ENCODE assay signal across 29 cellular contexts in the genomic region with DNA sequence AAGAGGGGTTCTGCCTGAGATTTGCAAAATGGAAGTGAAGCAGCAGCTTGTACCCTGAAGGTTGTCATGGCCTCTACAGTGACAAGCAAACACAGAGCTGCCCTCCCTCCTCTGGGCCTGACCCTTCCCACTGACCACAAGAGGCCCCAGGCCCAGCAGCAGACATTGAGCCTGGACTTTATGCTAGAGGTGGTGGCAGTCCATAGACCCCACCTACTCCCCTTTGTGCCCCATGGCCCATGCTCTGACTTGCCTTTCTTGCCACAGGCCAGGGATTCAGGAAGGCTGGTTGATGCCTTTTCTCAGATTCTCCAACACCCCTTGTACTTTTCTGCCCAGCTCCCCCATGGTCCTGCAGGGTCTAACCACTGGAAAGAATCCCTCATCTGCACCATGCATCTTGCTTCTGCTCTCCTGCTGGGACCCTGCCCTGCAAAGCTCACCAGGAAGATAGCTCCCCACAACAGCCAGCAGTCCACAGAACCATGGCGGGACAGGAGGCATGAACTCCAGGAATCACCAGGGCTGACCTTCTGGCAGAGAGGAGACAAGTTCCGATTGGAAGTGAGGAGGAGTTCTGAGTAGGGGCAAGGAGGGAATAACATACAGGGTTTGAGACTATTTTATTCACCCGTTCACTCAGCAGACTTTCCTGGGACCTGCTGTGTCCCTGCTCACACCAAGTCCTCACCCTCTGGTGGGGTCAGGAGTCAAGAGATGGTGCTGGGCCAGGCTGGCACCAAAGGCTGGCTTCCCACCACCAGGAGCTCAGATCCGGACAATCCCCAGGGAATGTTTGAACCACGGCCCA.
"Had no signal": no experiment of that assay in that cellular context is flagged by ENCODE, and none has a peak within 500 bp of the region (broad histone marks: within the 10 kb centered on the region; RNA-seq: fewer than 3 reads in every experiment).

No MANE protein-coding gene starts in this region.

- H3K27ac Mint-ChIP-seq: activated T-helper 17 cell treated with anti-CD3 and anti-CD28 coated beads, Interleukin-2, amount 50 U/mL, for 72 hours had no signal

- DNase-seq: activated CD4-positive, alpha-beta T cell treated with anti-CD3 and anti-CD28 coated beads for 1 hour; activated CD4-positive, alpha-beta T cell treated with anti-CD3 and anti-CD28 coated beads for 48 hours; activated CD4-positive, alpha-beta T cell treated with anti-CD3 and anti-CD28 coated beads, Interleukin-2, amount 50 U/mL, for 48 hours; activated CD4-positive, CD25-positive, alpha-beta regulatory T cell; activated gamma-delta T cell; activated naive CD4-positive, alpha-beta T cell treated with Interleukin-2 at 50 U/mL for 16 hours; adrenal gland; body of pancreas; Kasumi-1; KG1; MG63; NCI-H1048; NCI-H1105 treated with DMSO at 0.1 percent for 48 hours; NCI-H1436; NCI-H1694; NCI-H1930; NCI-H2081 treated with DMSO at 0.1 percent for 48 hours; NCI-H226; NCI-H446 treated with DMSO at 0.1 percent for 48 hours; NCI-H524 treated with DMSO at 0.1 percent for 48 hours; SHP77; SJCRH30; T1000; WERI-Rb-1 had no signal

- H3K27me3 ChIP-seq: adrenal gland, body of pancreas, breast epithelium, MG63 had no signal

- H3K27ac ChIP-seq: adrenal gland, body of pancreas, breast epithelium, SJCRH30, SK-N-MC, WERI-Rb-1 had no signal

- H3K36me3 ChIP-seq: adrenal gland, breast epithelium, MG63, SJCRH30, WERI-Rb-1 had no signal

- ATAC-seq: activated naive CD4-positive, alpha-beta T cell treated with anti-CD3 and anti-CD28 coated beads, Interleukin-2, amount 50 U/mL, for 72 hours; activated T-helper 17 cell treated with anti-CD3 and anti-CD28 coated beads, Interleukin-2, amount 50 U/mL, for 72 hours; body of pancreas; Panc1 had no signal

- H3K4me3 Mint-ChIP-seq: activated T-helper 17 cell treated with anti-CD3 and anti-CD28 coated beads, Interleukin-2, amount 50 U/mL, for 72 hours had no signal

- H3K9me3 ChIP-seq: adrenal gland, body of pancreas, MG63, SJCRH30 had no signal

- H3K9me3 Mint-ChIP-seq: activated T-helper 17 cell treated with anti-CD3 and anti-CD28 coated beads, Interleukin-2, amount 50 U/mL, for 72 hours had no signal

- H3K4me1 ChIP-seq: breast epithelium, SJCRH30 had no signal

- H3K4me3 ChIP-seq: adrenal gland, body of pancreas, breast epithelium, MG63, SJCRH30, SK-N-MC had no signal
